Comparison of ENCODE assay signal across 8 cellular contexts in genomic region chr7:26078437-26079362, GRCh38.
A peak's percentile ranks its signal among the peaks of the same experiment; 100 is the strongest.
DNase-seq lines count a peak whose midpoint lies in the region; ATAC-seq and TF ChIP-seq lines count a peak whose summit lies in the region.

No MANE protein-coding gene starts in this region.

- peak; percentile 75 for TF ChIP-seq CTCF in activated CD8-positive, alpha-beta T cell treated with anti-CD3 and anti-CD28 coated beads for 36 hours (IDR thresholded peaks at IDR 0.05)

- H3K27ac Mint-ChIP-seq in CD4-positive, alpha-beta memory T cell, result no peak overlapping the region
- no peak overlapping the region for H3K27ac Mint-ChIP-seq in activated CD8-positive, alpha-beta T cell treated with anti-CD3 and anti-CD28 coated beads for 36 hours
- no peak overlapping the region for H3K27ac Mint-ChIP-seq in natural killer cell treated with Interleukin-12 subunit alpha and Interleukin-12 subunit beta and Interleukin-15 and Interleukin-18, amount 100 ng/mL, for 72 hours

- H3K27me3 ChIP-seq in CD4-positive, alpha-beta memory T cell (ENCODE audit: insufficient read depth, low read length), result peaks cover 15% of the 10 kb centered on the region

- no peaks in the 10 kb centered on the region for H3K9me3 ChIP-seq in CD4-positive, alpha-beta memory T cell (ENCODE audit: control insufficient read depth in 1 of 2, low read length in 2 of 2)

- peaks cover 8% of the 10 kb centered on the region for H3K4me1 ChIP-seq in CD4-positive, alpha-beta memory T cell (ENCODE audit: insufficient read depth, low read length)

- peaks cover 20 to 46% of the 10 kb centered on the region in 2 donors for H3K27me3 Mint-ChIP-seq in CD4-positive, alpha-beta memory T cell
- peaks cover 18% of the 10 kb centered on the region for H3K27me3 Mint-ChIP-seq in activated CD8-positive, alpha-beta T cell treated with anti-CD3 and anti-CD28 coated beads for 36 hours
- H3K27me3 Mint-ChIP-seq in natural killer cell treated with Interleukin-12 subunit alpha and Interleukin-12 subunit beta and Interleukin-15 and Interleukin-18, amount 100 ng/mL, for 72 hours, result peaks cover 36 to 61% of the 10 kb centered on the region in 2 donors

- H3K4me1 Mint-ChIP-seq in CD4-positive, alpha-beta memory T cell, result peaks cover 0 to 10% (median under 1%) of the 10 kb centered on the region in 4 donors
- peaks cover 6% of the 10 kb centered on the region for H3K4me1 Mint-ChIP-seq in activated CD8-positive, alpha-beta T cell treated with anti-CD3 and anti-CD28 coated beads for 36 hours (ENCODE audit: low read depth)
- H3K4me1 Mint-ChIP-seq in natural killer cell treated with Interleukin-12 subunit alpha and Interleukin-12 subunit beta and Interleukin-15 and Interleukin-18, amount 100 ng/mL, for 72 hours (ENCODE audit: low read depth in 2 of 2), result peaks cover 4 to 6% of the 10 kb centered on the region in 2 donors

- no peaks in the 10 kb centered on the region for H3K9me3 Mint-ChIP-seq in CD4-positive, alpha-beta memory T cell
- no peaks in the 10 kb centered on the region for H3K9me3 Mint-ChIP-seq in activated CD8-positive, alpha-beta T cell treated with anti-CD3 and anti-CD28 coated beads for 36 hours
- no peaks in the 10 kb centered on the region for H3K9me3 Mint-ChIP-seq in natural killer cell treated with Interleukin-12 subunit alpha and Interleukin-12 subunit beta and Interleukin-15 and Interleukin-18, amount 100 ng/mL, for 72 hours

- POLR2A ChIA-PET in CD4-positive, alpha-beta memory T cell (lab: Charles Lee; ENCODE audit: partially characterized antibody), result interaction anchor here (0.8 to 1.4 kb wide), 6 partner anchors 89 to 291 kb away, joined by 3 read pairs; partner anchors contain the start of genes CBX3 and HNRNPA2B1
- POLR2A ChIA-PET in activated CD8-positive, alpha-beta T cell treated with anti-CD3 and anti-CD28 coated beads for 36 hours (lab: Charles Lee), result interaction anchor here (0.6 to 3.0 kb wide), 10 partner anchors 9 to 217 kb away, joined by 3 to 23 read pairs (median 4); no protein-coding TSS in a partner anchor

- DNase-seq in CD4-positive, alpha-beta memory T cell, result peak; percentile 73 to 82 (median 75)
- DNase-seq in HPDE6-E6E7 (ENCODE audit: extremely low spot score), result peak; percentile 65
- peak; percentile 99 for DNase-seq in NCI-H82 (lab: John Stamatoyannopoulos, UW)
- peak; percentile 92 for DNase-seq in activated CD8-positive, alpha-beta T cell treated with anti-CD3 and anti-CD28 coated beads for 36 hours
- DNase-seq in effector CD8-positive, alpha-beta T cell (lab: John Stamatoyannopoulos, UW), result peak; percentile 72
- DNase-seq in natural killer cell treated with Interleukin-12 subunit alpha and Interleukin-12 subunit beta and Interleukin-15 and Interleukin-18, amount 100 ng/mL, for 72 hours (ENCODE audit: low spot score), result no peak
- DNase-seq in stimulated activated naive CD4-positive, alpha-beta T cell treated with Interleukin-2 at 50 U/mL for 16 hours (lab: John Stamatoyannopoulos, UW), result peak; percentile 76

- no peak overlapping the region for H3K4me3 ChIP-seq in CD4-positive, alpha-beta memory T cell (ENCODE audit: low read length in 2 of 2)

- H3K4me3 Mint-ChIP-seq in CD4-positive, alpha-beta memory T cell, result peak overlapping the region in 5 of 8 donors; percentile 21 to 65 (median 46)
- no peak overlapping the region for H3K4me3 Mint-ChIP-seq in activated CD8-positive, alpha-beta T cell treated with anti-CD3 and anti-CD28 coated beads for 36 hours
- H3K4me3 Mint-ChIP-seq in natural killer cell treated with Interleukin-12 subunit alpha and Interleukin-12 subunit beta and Interleukin-15 and Interleukin-18, amount 100 ng/mL, for 72 hours, result no peak overlapping the region

- no peak overlapping the region for H3K27ac ChIP-seq in CD4-positive, alpha-beta memory T cell (ENCODE audit: low read depth, low read length)

- ATAC-seq in GM19467 (IDR thresholded peaks at IDR 0.05; ENCODE audit: unreplicated experiment), result peak; percentile 95
- peak; percentile 99 for ATAC-seq in activated CD8-positive, alpha-beta T cell treated with anti-CD3 and anti-CD28 coated beads for 36 hours
- ATAC-seq in natural killer cell treated with Interleukin-12 subunit alpha and Interleukin-12 subunit beta and Interleukin-15 and Interleukin-18, amount 100 ng/mL, for 72 hours, result peak; percentile 88 to 93

- no peaks in the 10 kb centered on the region for H3K36me3 ChIP-seq in CD4-positive, alpha-beta memory T cell (ENCODE audit: insufficient read depth, low read length)

- CTCF ChIA-PET in CD4-positive, alpha-beta memory T cell (lab: Charles Lee; ENCODE audit: partially characterized antibody), result interaction anchor here (0.6 to 15.8 kb wide), 33 partner anchors 9 to 1081 kb away, joined by 3 to 288 read pairs (median 6); partner anchors contain the start of genes CBX3 and NFE2L3
- CTCF ChIA-PET in activated CD8-positive, alpha-beta T cell treated with anti-CD3 and anti-CD28 coated beads for 36 hours (lab: Charles Lee), result interaction anchor here (0.6 to 6.2 kb wide), 38 partner anchors 9 to 589 kb away, joined by 3 to 88 read pairs (median 4); partner anchors contain the start of genes CBX3, HNRNPA2B1 and NFE2L3

- intact Hi-C loops in CD4-positive, alpha-beta memory T cell (cut with micrococcal nuclease), result loop anchor here (1.0 to 5.0 kb wide), 5 partner anchors 34 to 589 kb away; no protein-coding TSS in a partner anchor
- intact Hi-C loops in activated CD8-positive, alpha-beta T cell treated with anti-CD3 and anti-CD28 coated beads for 36 hours (cut with micrococcal nuclease), result loop anchor here (2.0 kb wide), 1 partner anchor 286 kb away; no protein-coding TSS in a partner anchor

- H3K36me3 Mint-ChIP-seq in CD4-positive, alpha-beta memory T cell, result no peaks in the 10 kb centered on the region
- H3K36me3 Mint-ChIP-seq in activated CD8-positive, alpha-beta T cell treated with anti-CD3 and anti-CD28 coated beads for 36 hours (ENCODE audit: low read depth), result no peaks in the 10 kb centered on the region
- H3K36me3 Mint-ChIP-seq in natural killer cell treated with Interleukin-12 subunit alpha and Interleukin-12 subunit beta and Interleukin-15 and Interleukin-18, amount 100 ng/mL, for 72 hours, result no peaks in the 10 kb centered on the region

Comparison
In these comparisons a context has a peak if more than half of its experiments do, and no peak if none do; other contexts are left out.
1. H3K4me3 Mint-ChIP-seq: peak in CD4-positive, alpha-beta memory T cell (5 of 8); none in activated CD8-positive, alpha-beta T cell treated with anti-CD3 and anti-CD28 coated beads for 36 hours (single experiment) and natural killer cell treated with Interleukin-12 subunit alpha and Interleukin-12 subunit beta and Interleukin-15 and Interleukin-18, amount 100 ng/mL, for 72 hours (single experiment).
2. Peak in every context shown above with its lines, with median percentiles within 50 percentile points of each other: ATAC-seq.